ENCODE assay signal across 9 cellular contexts in genomic region chr3:133662256-133662773, GRCh38. TPM values are rescaled to one million over a fixed set of nuclear protein-coding genes. Genes with fewer than 3 reads are reported as not detected.
DNase-seq lines count a peak whose midpoint lies in the region; ATAC-seq, FAIRE-seq and TF ChIP-seq lines count a peak whose summit lies in the region.
"Had no signal": no experiment of that assay in that cellular context is flagged by ENCODE, and none has a peak within 500 bp of the region (broad histone marks: within the 10 kb centered on the region; RNA-seq: fewer than 3 reads in every experiment).

No MANE protein-coding gene starts in this region.

- peaks cover 37% of the 10 kb centered on the region for H3K36me3 ChIP-seq in RWPE2 (ENCODE audit: low read depth)
- H3K36me3 ChIP-seq in colonic mucosa: no peaks in the 10 kb centered on the region
- H3K36me3 ChIP-seq in stomach smooth muscle (ENCODE audit: control insufficient read depth in 2 of 2, insufficient read depth in 2 of 2, low read length in 2 of 2): peaks cover 0 to 6% of the 10 kb centered on the region in 2 donors

- H3K9ac ChIP-seq in colonic mucosa (ENCODE audit: low read depth in 2 of 2, low read length in 2 of 2): peak overlapping the region; percentile 88 to 89
- peak overlapping the region; percentile 85 to 87 for H3K9ac ChIP-seq in stomach smooth muscle (ENCODE audit: low read length in 2 of 2)

- peak; percentile 29 for TF ChIP-seq CTCF in RWPE2 (IDR thresholded peaks at IDR 0.05; ENCODE audit: poor library complexity, severe bottlenecking)
- TF ChIP-seq CTCF in colonic mucosa (IDR thresholded peaks at IDR 0.05): no peak
- no peak for TF ChIP-seq CTCF in lower leg skin (IDR thresholded peaks at IDR 0.05)

- H3K27me3 ChIP-seq in RWPE2 (ENCODE audit: insufficient read depth, poor library complexity, severe bottlenecking): no peaks in the 10 kb centered on the region
- no peaks in the 10 kb centered on the region for H3K27me3 ChIP-seq in colonic mucosa
- no peaks in the 10 kb centered on the region for H3K27me3 ChIP-seq in stomach smooth muscle (ENCODE audit: control insufficient read depth in 1 of 2, insufficient read depth in 2 of 2, low read length in 2 of 2)

- H3K9me3 ChIP-seq in RWPE2 (ENCODE audit: severe bottlenecking) (no peaks in the 10 kb centered on the region), colonic mucosa (no peaks in the 10 kb centered on the region), stomach smooth muscle (ENCODE audit: control insufficient read depth in 2 of 2, low read length in 2 of 2) (no peaks in the 10 kb centered on the region)

- 22 to 23% methylated on average over 10 of the region's 10 CpGs for WGBS in lower leg skin, 2 donors

- H3K4me1 ChIP-seq in RWPE2 (ENCODE audit: insufficient read depth, poor library complexity, severe bottlenecking) (peaks cover 15% of the 10 kb centered on the region), colonic mucosa (peaks cover 5% of the 10 kb centered on the region), stomach smooth muscle (ENCODE audit: control insufficient read depth, insufficient read depth, low read length) (peaks cover 13% of the 10 kb centered on the region)

- H3K4me3 ChIP-seq in RWPE2 (ENCODE audit: severe bottlenecking): peak overlapping the region; percentile 84
- H3K4me3 ChIP-seq in colonic mucosa: peak overlapping the region; percentile 95
- peak overlapping the region; percentile 75 for H3K4me3 ChIP-seq in lower leg skin (ENCODE audit: low read depth, poor library complexity, severe bottlenecking)
- peak overlapping the region; percentile 72 to 94 for H3K4me3 ChIP-seq in stomach smooth muscle (ENCODE audit: low read length in 2 of 2)

- no peak for FAIRE-seq in HTR-8/SVneo (lab: Jason Lieb, UNC)
- FAIRE-seq: colon had no signal

- no peak for TF ChIP-seq POLR2A in lower leg skin (IDR thresholded peaks at IDR 0.05)

- ATAC-seq in GM21367 (IDR thresholded peaks at IDR 0.05; ENCODE audit: unreplicated experiment) (peak; percentile 42), RWPE2 (ENCODE audit: low read depth) (peak; percentile 71)

- DNase-seq in Daoy (ENCODE audit: low read depth): peak; percentile 58
- peak; percentile 26 for DNase-seq in HTR-8/SVneo (ENCODE audit: insufficient read length, low spot score)
- no peak for DNase-seq in RWPE2 (ENCODE audit: low spot score)
- DNase-seq in colonic mucosa: peak; percentile 27
- DNase-seq in lower leg skin (ENCODE audit: low spot score in 2 of 2): no peak
- no peak for DNase-seq in mucosa of gallbladder (ENCODE audit: low spot score)

- intact Hi-C loops in colonic mucosa (cut with DNase I): loop anchor here (5.0 to 10.0 kb wide), 2 partner anchors 142 to 265 kb away; partner anchors contain the start of gene SRPRB
- intact Hi-C loops in lower leg skin (cut with DNase I; ENCODE audit: low total_unique reads): no loop called here

- H3K27ac ChIP-seq in RWPE2 (ENCODE audit: poor library complexity, severe bottlenecking) (peak overlapping the region; percentile 55), colonic mucosa (peak overlapping the region; percentile 76), stomach smooth muscle (ENCODE audit: low read length) (peak overlapping the region; percentile 70)

RNA-seq across cellular contexts. Expression of gene TOPBP1, which starts 0.6 kb away (rescaled TPM):
- total RNA-seq in Daoy (2014; rRNA removed; shearing (Covaris generic)): 83.4 and 84.9 TPM in 2 replicates
- total RNA-seq in colonic mucosa: 10 to 100 TPM; 21.7 to 34.6 TPM
- 10 to 100 TPM; 17.8 to 26.2 (median 20.7) TPM for total RNA-seq in lower leg skin
- total RNA-seq in mucosa of gallbladder: 15.5 TPM

Comparison
In these comparisons a context has a peak if more than half of its experiments do, and no peak if none do; other contexts are left out.
1. DNase-seq: peak in Daoy (single experiment), HTR-8/SVneo (single experiment) and colonic mucosa (single experiment); none in RWPE2 (single experiment), lower leg skin (0 of 2) and mucosa of gallbladder (single experiment).
2. Peak in every context shown above with its lines, with median percentiles within 50 percentile points of each other: H3K27ac ChIP-seq and H3K4me3 ChIP-seq.